Comparison of ENCODE assay signal across 9 cellular contexts in genomic region chr7:50446542-50446960, GRCh38. TPM values are rescaled to one million over a fixed set of nuclear protein-coding genes. Genes with fewer than 3 reads are reported as not detected.
DNase-seq lines count a peak whose midpoint lies in the region; ATAC-seq lines count a peak whose summit lies in the region.
"Had no signal": no experiment of that assay in that cellular context is flagged by ENCODE, and none has a peak within 500 bp of the region (broad histone marks: within the 10 kb centered on the region; RNA-seq: fewer than 3 reads in every experiment).

No MANE protein-coding gene starts in this region.

- DNase-seq in SK-MEL-5 (ENCODE audit: low read depth, low spot score) (peak; percentile 86), kidney tubule cell (ENCODE audit: low spot score) (peak; percentile 99), D341Med (ENCODE audit: low spot score) (no peak), KG1 (lab: John Stamatoyannopoulos, UW) (no peak), DMS79 treated with DMSO at 0.1 percent for 48 hours (lab: John Stamatoyannopoulos, UW) (no peak)
- no peak for DNase-seq in activated effector memory CD4-positive, alpha-beta T cell treated with anti-CD3 and anti-CD28 coated beads, Interleukin-2, amount 50 U/mL, for 16 hours
- DNase-seq: midbrain had no signal

- in situ Hi-C loops in SK-MEL-5 (cut with HindIII; ENCODE audit: low pct_unique_long_range_greater_than_20kb, low sequenced_read_pairs), result no loop called here

- peak; percentile 43 for ATAC-seq in GM18858 (IDR thresholded peaks at IDR 0.05; ENCODE audit: unreplicated experiment)
- peak; percentile 24 for ATAC-seq in HG02763 (IDR thresholded peaks at IDR 0.05; ENCODE audit: unreplicated experiment)

RNA-seq across cellular contexts. Expression of gene FIGNL1, which starts 3.6 kb away (rescaled TPM):
- 35.3 and 40.1 TPM in 2 replicates for total RNA-seq in SK-MEL-5 (2014; rRNA removed; shearing (Covaris generic))
- 29.3 and 38.1 TPM in 2 replicates for polyA plus RNA-seq in SK-MEL-5 (2015; cell fraction: cytosol; rRNA removed)
- polyA plus RNA-seq in SK-MEL-5 (2015; cell fraction: nucleus; rRNA removed), result 152 and 164 TPM in 2 replicates

Comparison
In these comparisons a context has a peak if more than half of its experiments do, and no peak if none do; other contexts are left out.
1. DNase-seq: peak in SK-MEL-5 (single experiment) and kidney tubule cell (single experiment); none in D341Med (single experiment), activated effector memory CD4-positive, alpha-beta T cell treated with anti-CD3 and anti-CD28 coated beads, Interleukin-2, amount 50 U/mL, for 16 hours (single experiment), KG1 (single experiment) and DMS79 treated with DMSO at 0.1 percent for 48 hours (single experiment).